24 cellular contexts compared by ENCODE assay signal in the genomic region with DNA sequence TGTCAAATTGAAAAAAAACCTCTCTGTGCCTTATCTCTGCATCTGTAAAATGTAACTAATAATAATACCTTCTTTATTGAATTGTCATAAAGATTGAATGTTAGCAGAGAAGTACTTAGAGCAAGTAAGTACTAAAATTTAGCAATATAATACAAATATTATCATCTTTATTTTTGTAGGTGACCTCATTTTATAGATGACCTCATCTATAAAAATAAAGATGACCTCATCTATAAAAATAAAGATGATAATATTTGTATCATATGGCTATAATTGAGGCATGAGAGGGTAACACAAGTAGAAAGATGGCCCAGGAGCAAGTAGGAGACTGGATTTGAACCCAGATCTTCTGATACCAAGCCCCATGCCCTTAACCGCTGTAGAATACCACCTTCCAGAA.
DNase-seq lines count a peak whose midpoint lies in the region; ATAC-seq, FAIRE-seq and TF ChIP-seq lines count a peak whose summit lies in the region.
"Had no signal": no experiment of that assay in that cellular context is flagged by ENCODE, and none has a peak within 500 bp of the region (broad histone marks: within the 10 kb centered on the region; RNA-seq: fewer than 3 reads in every experiment).

No MANE protein-coding gene starts in this region.

- no peak overlapping the region for H3K27ac ChIP-seq in HepG2 (ENCODE audit: extremely low read length, insufficient read depth, low read length)
- no peak overlapping the region for H3K27ac ChIP-seq in right lobe of liver
- no peak overlapping the region for H3K27ac ChIP-seq in K562 (ENCODE audit: extremely low read depth, low read depth, low read length)
- H3K27ac ChIP-seq in osteoblast (ENCODE audit: low read depth, low read length) = no peak overlapping the region
- H3K27ac ChIP-seq: A549; BLaER1 treated with 17β-estradiol and CSF1 and Interleukin-3, amounts not matched to agents 10 nM and 100 nM had no signal

- H3K4me2 ChIP-seq in HepG2 (ENCODE audit: low read depth, low read length) (no peak overlapping the region), K562 (ENCODE audit: insufficient read depth, low read length) (no peak overlapping the region), osteoblast (ENCODE audit: insufficient read depth, low read length) (no peak overlapping the region)
- H3K4me2 ChIP-seq: A549; BLaER1 treated with 17β-estradiol and CSF1 and Interleukin-3, amounts not matched to agents 10 nM and 100 nM; GM23338 had no signal

- in situ Hi-C loops in HepG2 (cut with HindIII; ENCODE audit: extremely low pct_ligation_motif_present, low pct_unique_long_range_greater_than_20kb) (loop anchor here (25.0 kb wide), 1 partner anchor 292 kb away; no protein-coding TSS in a partner anchor), K562 (cut with MboI) (no loop called here)

- no peaks in the 10 kb centered on the region for H3K27me3 ChIP-seq in HepG2 (ENCODE audit: control insufficient read depth in 1 of 2, insufficient read depth in 2 of 2, low read length in 2 of 2)
- peaks cover 0 to 3% of the 10 kb centered on the region in 2 donors for H3K27me3 ChIP-seq in right lobe of liver
- H3K27me3 ChIP-seq in K562 (ENCODE audit: control insufficient read depth in 2 of 2, insufficient read depth in 2 of 2, low read length in 2 of 2) = peaks cover 0 to 4% of the 10 kb centered on the region in 2 experiments; a peak in 1 of 5 replicates
- no peaks in the 10 kb centered on the region for H3K27me3 ChIP-seq in osteoblast (ENCODE audit: insufficient read depth, low read length)
- H3K27me3 ChIP-seq: BE2C; BLaER1 treated with 17β-estradiol and CSF1 and Interleukin-3, amounts not matched to agents 10 nM and 100 nM had no signal

- 90% methylated on average over 1 of the region's 1 CpG for WGBS in HepG2 (ENCODE audit: low lambda C conversion rate)
- 69% methylated on average over 1 of the region's 1 CpG for WGBS in right lobe of liver (ENCODE audit: insufficient coverage, low coverage, low lambda C conversion rate, missing lambda C conversion rate)
- WGBS in K562 (ENCODE audit: insufficient coverage, low coverage, missing lambda C conversion rate) = 0% methylated on average over 1 of the region's 1 CpG

- no peaks in the 10 kb centered on the region for H4K20me1 ChIP-seq in HepG2 (ENCODE audit: insufficient read depth, low read length)
- no peaks in the 10 kb centered on the region; the same call in 1 of the 2 replicates for H4K20me1 ChIP-seq in K562 (replicated peaks; ENCODE audit: control insufficient read depth, insufficient read depth, low read length)
- no peaks in the 10 kb centered on the region for H4K20me1 ChIP-seq in osteoblast (ENCODE audit: insufficient read depth, low read length)
- H4K20me1 ChIP-seq: BLaER1 treated with 17β-estradiol and CSF1 and Interleukin-3, amounts not matched to agents 10 nM and 100 nM had no signal

- no peak for FAIRE-seq in HepG2 (lab: Jason Lieb, UNC)
- FAIRE-seq in K562 (lab: Jason Lieb, UNC) = no peak
- peak; percentile 33 for FAIRE-seq in islet of Langerhans (lab: Jason Lieb, UNC)
- FAIRE-seq: A549, GM18507 had no signal

- TF ChIP-seq POLR2A in HepG2 (IDR thresholded peaks at IDR 0.05; ENCODE audit: insufficient read depth in 1 of 2, low read depth in 2 of 2, low read length in 2 of 2) (no peak), right lobe of liver (IDR thresholded peaks at IDR 0.05) (no peak), K562 (conservative IDR thresholded peaks at IDR 0.05) (no peak)

- TF ChIP-seq CTCF in HepG2 (CRISPR knock-in tag; IDR thresholded peaks at IDR 0.05) = no peak
- no peak for TF ChIP-seq CTCF in right lobe of liver (IDR thresholded peaks at IDR 0.05)
- no peak for TF ChIP-seq CTCF in K562 (IDR thresholded peaks at IDR 0.05 in 2 of 3, conservative IDR thresholded peaks at IDR 0.05 in 1 of 3; ENCODE audit: insufficient read depth in 2 of 3, low read depth in 1 of 3, low read length in 3 of 3)
- no peak for TF ChIP-seq CTCF in osteoblast (IDR thresholded peaks at IDR 0.05; ENCODE audit: extremely low read depth, low read depth, low read length)

- H3K4me1 ChIP-seq in HepG2 (ENCODE audit: insufficient read depth, low read length) (peaks cover 31% of the 10 kb centered on the region), right lobe of liver (peaks cover 0 to under 1% (median 0%) of the 10 kb centered on the region in 4 donors), K562 (replicated peaks in 1 of 2; ENCODE audit: control insufficient read depth in 2 of 2, insufficient read depth in 2 of 2, low read length in 2 of 2) (no peaks in the 10 kb centered on the region), osteoblast (ENCODE audit: insufficient read depth, low read length) (peaks cover 24% of the 10 kb centered on the region)
- H3K4me1 ChIP-seq: A549, BE2C had no signal

- no peaks in the 10 kb centered on the region for H3K9me1 ChIP-seq in K562 (ENCODE audit: control insufficient read depth, insufficient read depth, low read length)

- H2AFZ ChIP-seq in HepG2 (ENCODE audit: low read length) (no peak overlapping the region), K562 (ENCODE audit: low read depth, low read length) (no peak overlapping the region), osteoblast (ENCODE audit: low read length) (no peak overlapping the region)
- H2AFZ ChIP-seq: GM23338 had no signal

- H3K36me3 ChIP-seq in HepG2 (replicated peaks in 1 of 2; ENCODE audit: control insufficient read depth in 1 of 2, insufficient read depth in 2 of 2, low read length in 2 of 2) (no peaks in the 10 kb centered on the region), right lobe of liver (no peaks in the 10 kb centered on the region), K562 (ENCODE audit: control insufficient read depth, insufficient read depth, low read length) (no peaks in the 10 kb centered on the region), osteoblast (ENCODE audit: insufficient read depth, low read length) (no peaks in the 10 kb centered on the region)
- H3K36me3 ChIP-seq: BE2C; BLaER1 treated with 17β-estradiol and CSF1 and Interleukin-3, amounts not matched to agents 10 nM and 100 nM had no signal

- no peak overlapping the region for H3K9ac ChIP-seq in HepG2 (ENCODE audit: insufficient read depth, low read depth, low read length)
- no peak overlapping the region for H3K9ac ChIP-seq in K562 (ENCODE audit: insufficient read depth in 1 of 2, low read depth in 2 of 2, low read length in 2 of 2)
- H3K9ac ChIP-seq: BLaER1 treated with 17β-estradiol and CSF1 and Interleukin-3, amounts not matched to agents 10 nM and 100 nM had no signal

- H3K4me3 ChIP-seq in HepG2 (replicated peaks in 1 of 3; ENCODE audit: insufficient read depth in 1 of 3, low read depth in 2 of 3, low read length in 3 of 3) (no peak overlapping the region), right lobe of liver (no peak overlapping the region), K562 (no peak overlapping the region), osteoblast (ENCODE audit: insufficient read depth, low read length) (no peak overlapping the region)
- H3K4me3 ChIP-seq: A549; BLaER1 treated with 17β-estradiol and CSF1 and Interleukin-3, amounts not matched to agents 10 nM and 100 nM; GM23338 had no signal

- H3K9me3 ChIP-seq in HepG2 (ENCODE audit: low read length) (no peaks in the 10 kb centered on the region), right lobe of liver (no peaks in the 10 kb centered on the region), K562 (replicated peaks; ENCODE audit: control insufficient read depth, insufficient read depth, low read depth, low read length) (no peaks in the 10 kb centered on the region), osteoblast (ENCODE audit: low read depth, low read length) (no peaks in the 10 kb centered on the region)
- H3K9me3 ChIP-seq: A549; BE2C; BLaER1 treated with 17β-estradiol and CSF1 and Interleukin-3, amounts not matched to agents 10 nM and 100 nM had no signal

- CTCF ChIA-PET in HepG2 (lab: Yijun Ruan, JAX; ENCODE audit: low intra/inter-chr PET ratio, low total read pairs) = no interaction called here
- CTCF ChIA-PET in K562 (lab: Yijun Ruan, JAX; ENCODE audit: low intra/inter-chr PET ratio) = no interaction called here

- no peak for TF ChIP-seq RAD21 in HepG2 (CRISPR knock-in tag; IDR thresholded peaks at IDR 0.05)
- no peak for TF ChIP-seq RAD21 in K562 (CRISPR knock-in tag; conservative IDR thresholded peaks at IDR 0.05 in 1 of 2, IDR thresholded peaks at IDR 0.05 in 1 of 2)

- DNase-seq in HepG2 (ENCODE audit: low spot score) (no peak), right lobe of liver (no peak), K562 (ENCODE audit: extremely low read depth in 1 of 4, low spot score in 3 of 4) (no peak), osteoblast (ENCODE audit: insufficient read length, low spot score, missing footprints) (no peak), C1 segment of cervical spinal cord (lab: John Stamatoyannopoulos, UW) (no peak), NCI-H2196 treated with DMSO at 0.1 percent for 48 hours (lab: John Stamatoyannopoulos, UW; ENCODE audit: unreplicated experiment) (no peak)
- DNase-seq: 8988T; ACHN; AML-193; BE2C; Calu3; CD4-positive, alpha-beta memory T cell; COR-L47; DMS79; EL; GDM1; H9; HFFc6 had no signal

- TF ChIP-seq EP300 in HepG2 (IDR thresholded peaks at IDR 0.05; ENCODE audit: low read depth in 2 of 2, low read length in 2 of 2) = no peak
- TF ChIP-seq EP300 in HepG2 (CRISPR knock-in tag; IDR thresholded peaks at IDR 0.05; ENCODE audit: borderline replicate concordance) = no peak
- TF ChIP-seq EP300 in K562 (IDR thresholded peaks at IDR 0.05; ENCODE audit: low read length) = no peak

- intact Hi-C loops in HepG2 (cut with micrococcal nuclease; ENCODE audit: unreplicated experiment) = no loop called here
- intact Hi-C loops in right lobe of liver (cut with DNase I) = no loop called here
- intact Hi-C loops in K562 (cut with micrococcal nuclease) = no loop called here

- no peak for ATAC-seq in HepG2
- ATAC-seq in right lobe of liver = no peak
- ATAC-seq in K562 = no peak
- ATAC-seq: A549, GM23338, HCT116 had no signal

- H3K79me2 ChIP-seq in HepG2 (ENCODE audit: insufficient read depth, low read length) (no peaks in the 10 kb centered on the region), K562 (ENCODE audit: control insufficient read depth, insufficient read depth, low read length) (no peaks in the 10 kb centered on the region), osteoblast (ENCODE audit: insufficient read depth, low read length) (no peaks in the 10 kb centered on the region)

- POLR2A ChIA-PET in HepG2 (lab: Yijun Ruan, JAX) = no interaction called here
- POLR2A ChIA-PET in K562 (lab: Yijun Ruan, JAX) = no interaction called here

- BruUV-seq in HepG2 (replicated peaks; lab: Mats Ljungman, UMichigan) (no TSS peak), K562 (replicated peaks; lab: Mats Ljungman, UMichigan) (no TSS peak)

TF ChIP-seq in HepG2, 621 proteins besides CTCF, POLR2A, EP300 and RAD21:
- peak; percentile 95 for TF ChIP-seq ATF7 (IDR thresholded peaks at IDR 0.05)
- TF ChIP-seq ATF7 (CRISPR knock-in tag; IDR thresholded peaks at IDR 0.05) = no peak
- TF ChIP-seq ZNF160 (CRISPR knock-in tag; IDR thresholded peaks at IDR 0.05) = no peak
- TF ChIP-seq ZNF674 (CRISPR knock-in tag; IDR thresholded peaks at IDR 0.05; ENCODE audit: low read depth) = no peak
TF ChIP-seq in HepG2: peak in this region for 1.
